In the genomic region with DNA sequence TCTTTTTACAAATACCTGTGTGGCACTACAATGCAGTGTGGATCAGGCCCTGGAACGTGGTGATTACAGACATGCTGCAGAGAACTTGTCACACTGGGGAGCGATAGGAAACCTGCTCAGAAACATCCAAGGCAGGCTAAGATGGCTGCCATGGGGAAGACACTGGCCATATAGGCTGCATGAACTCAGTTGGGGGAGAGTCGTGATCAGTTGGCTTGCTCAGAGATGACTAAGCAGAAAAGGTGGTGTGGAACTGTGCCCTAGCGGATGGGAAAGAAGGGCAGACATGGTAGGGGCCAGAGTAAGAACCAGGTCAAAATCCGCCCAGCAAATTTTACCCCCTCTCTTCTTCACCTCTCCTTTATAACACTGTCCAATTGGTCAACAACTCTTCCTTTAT, we compare ENCODE assay signal across 2 cellular contexts.
TF ChIP-seq lines count a peak whose summit lies in the region.

No MANE protein-coding gene starts in this region.

TF ChIP-seq in A549, 52 proteins besides CTCF, POLR2A, EP300 and RAD21:
- TF ChIP-seq SREBF2 (IDR thresholded peaks at IDR 0.05) (no peak), HDAC2 (IDR thresholded peaks at IDR 0.05) (no peak), NFE2L2 (conservative IDR thresholded peaks at IDR 0.05; ENCODE audit: low read length) (no peak), MAFK (IDR thresholded peaks at IDR 0.05; ENCODE audit: partially characterized antibody) (peak; percentile 25), EHMT2 (IDR thresholded peaks at IDR 0.05; ENCODE audit: low read depth) (no peak), RARB (CRISPR knock-in tag; IDR thresholded peaks at IDR 0.05) (no peak)
- TF ChIP-seq, protein P1, sequence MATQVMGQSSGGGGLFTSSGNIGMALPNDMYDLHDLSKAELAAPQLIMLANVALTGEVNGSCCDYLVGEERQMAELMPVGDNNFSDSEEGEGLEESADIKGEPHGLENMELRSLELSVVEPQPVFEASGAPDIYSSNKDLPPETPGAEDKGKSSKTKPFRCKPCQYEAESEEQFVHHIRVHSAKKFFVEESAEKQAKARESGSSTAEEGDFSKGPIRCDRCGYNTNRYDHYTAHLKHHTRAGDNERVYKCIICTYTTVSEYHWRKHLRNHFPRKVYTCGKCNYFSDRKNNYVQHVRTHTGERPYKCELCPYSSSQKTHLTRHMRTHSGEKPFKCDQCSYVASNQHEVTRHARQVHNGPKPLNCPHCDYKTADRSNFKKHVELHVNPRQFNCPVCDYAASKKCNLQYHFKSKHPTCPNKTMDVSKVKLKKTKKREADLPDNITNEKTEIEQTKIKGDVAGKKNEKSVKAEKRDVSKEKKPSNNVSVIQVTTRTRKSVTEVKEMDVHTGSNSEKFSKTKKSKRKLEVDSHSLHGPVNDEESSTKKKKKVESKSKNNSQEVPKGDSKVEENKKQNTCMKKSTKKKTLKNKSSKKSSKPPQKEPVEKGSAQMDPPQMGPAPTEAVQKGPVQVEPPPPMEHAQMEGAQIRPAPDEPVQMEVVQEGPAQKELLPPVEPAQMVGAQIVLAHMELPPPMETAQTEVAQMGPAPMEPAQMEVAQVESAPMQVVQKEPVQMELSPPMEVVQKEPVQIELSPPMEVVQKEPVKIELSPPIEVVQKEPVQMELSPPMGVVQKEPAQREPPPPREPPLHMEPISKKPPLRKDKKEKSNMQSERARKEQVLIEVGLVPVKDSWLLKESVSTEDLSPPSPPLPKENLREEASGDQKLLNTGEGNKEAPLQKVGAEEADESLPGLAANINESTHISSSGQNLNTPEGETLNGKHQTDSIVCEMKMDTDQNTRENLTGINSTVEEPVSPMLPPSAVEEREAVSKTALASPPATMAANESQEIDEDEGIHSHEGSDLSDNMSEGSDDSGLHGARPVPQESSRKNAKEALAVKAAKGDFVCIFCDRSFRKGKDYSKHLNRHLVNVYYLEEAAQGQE (IDR thresholded peaks at IDR 0.05): no peak
- TF ChIP-seq, protein P2, sequence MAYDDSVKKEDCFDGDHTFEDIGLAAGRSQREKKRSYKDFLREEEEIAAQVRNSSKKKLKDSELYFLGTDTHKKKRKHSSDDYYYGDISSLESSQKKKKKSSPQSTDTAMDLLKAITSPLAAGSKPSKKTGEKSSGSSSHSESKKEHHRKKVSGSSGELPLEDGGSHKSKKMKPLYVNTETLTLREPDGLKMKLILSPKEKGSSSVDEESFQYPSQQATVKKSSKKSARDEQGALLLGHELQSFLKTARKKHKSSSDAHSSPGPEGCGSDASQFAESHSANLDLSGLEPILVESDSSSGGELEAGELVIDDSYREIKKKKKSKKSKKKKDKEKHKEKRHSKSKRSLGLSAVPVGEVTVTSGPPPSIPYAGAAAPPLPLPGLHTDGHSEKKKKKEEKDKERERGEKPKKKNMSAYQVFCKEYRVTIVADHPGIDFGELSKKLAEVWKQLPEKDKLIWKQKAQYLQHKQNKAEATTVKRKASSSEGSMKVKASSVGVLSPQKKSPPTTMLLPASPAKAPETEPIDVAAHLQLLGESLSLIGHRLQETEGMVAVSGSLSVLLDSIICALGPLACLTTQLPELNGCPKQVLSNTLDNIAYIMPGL (CRISPR knock-in tag; IDR thresholded peaks at IDR 0.05; ENCODE audit: borderline replicate concordance): no peak
TF ChIP-seq in A549: peak in this region for 1.

TF ChIP-seq in K562, 482 proteins besides CTCF, POLR2A, EP300 and RAD21:
- TF ChIP-seq KAT2B (IDR thresholded peaks at IDR 0.05; ENCODE audit: low read depth, low read length): no peak
- TF ChIP-seq KDM4B (IDR thresholded peaks at IDR 0.05; ENCODE audit: borderline replicate concordance in 2 of 2, low read depth in 1 of 2): no peak
- peak; percentile 8; the same call in 1 of the 2 replicates for TF ChIP-seq MAFK (IDR thresholded peaks at IDR 0.05; ENCODE audit: low read length)
- no peak for TF ChIP-seq CXXC5 (CRISPR knock-in tag; IDR thresholded peaks at IDR 0.05)
- TF ChIP-seq, protein P3, sequence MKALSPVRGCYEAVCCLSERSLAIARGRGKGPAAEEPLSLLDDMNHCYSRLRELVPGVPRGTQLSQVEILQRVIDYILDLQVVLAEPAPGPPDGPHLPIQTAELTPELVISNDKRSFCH (CRISPR knock-in tag; IDR thresholded peaks at IDR 0.05): no peak
- TF ChIP-seq, protein P3 (tag; IDR thresholded peaks at IDR 0.05): no peak
- TF ChIP-seq POLR3A (IDR thresholded peaks at IDR 0.05; ENCODE audit: borderline replicate concordance, extremely low read depth, insufficient read depth, insufficient read length): no peak
- TF ChIP-seq STAT5A (IDR thresholded peaks at IDR 0.05; ENCODE audit: borderline replicate concordance, low read length): no peak
- TF ChIP-seq, protein P4, sequence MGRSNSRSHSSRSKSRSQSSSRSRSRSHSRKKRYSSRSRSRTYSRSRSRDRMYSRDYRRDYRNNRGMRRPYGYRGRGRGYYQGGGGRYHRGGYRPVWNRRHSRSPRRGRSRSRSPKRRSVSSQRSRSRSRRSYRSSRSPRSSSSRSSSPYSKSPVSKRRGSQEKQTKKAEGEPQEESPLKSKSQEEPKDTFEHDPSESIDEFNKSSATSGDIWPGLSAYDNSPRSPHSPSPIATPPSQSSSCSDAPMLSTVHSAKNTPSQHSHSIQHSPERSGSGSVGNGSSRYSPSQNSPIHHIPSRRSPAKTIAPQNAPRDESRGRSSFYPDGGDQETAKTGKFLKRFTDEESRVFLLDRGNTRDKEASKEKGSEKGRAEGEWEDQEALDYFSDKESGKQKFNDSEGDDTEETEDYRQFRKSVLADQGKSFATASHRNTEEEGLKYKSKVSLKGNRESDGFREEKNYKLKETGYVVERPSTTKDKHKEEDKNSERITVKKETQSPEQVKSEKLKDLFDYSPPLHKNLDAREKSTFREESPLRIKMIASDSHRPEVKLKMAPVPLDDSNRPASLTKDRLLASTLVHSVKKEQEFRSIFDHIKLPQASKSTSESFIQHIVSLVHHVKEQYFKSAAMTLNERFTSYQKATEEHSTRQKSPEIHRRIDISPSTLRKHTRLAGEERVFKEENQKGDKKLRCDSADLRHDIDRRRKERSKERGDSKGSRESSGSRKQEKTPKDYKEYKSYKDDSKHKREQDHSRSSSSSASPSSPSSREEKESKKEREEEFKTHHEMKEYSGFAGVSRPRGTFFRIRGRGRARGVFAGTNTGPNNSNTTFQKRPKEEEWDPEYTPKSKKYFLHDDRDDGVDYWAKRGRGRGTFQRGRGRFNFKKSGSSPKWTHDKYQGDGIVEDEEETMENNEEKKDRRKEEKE (IDR thresholded peaks at IDR 0.05; ENCODE audit: borderline replicate concordance in 1 of 2, control insufficient read depth in 1 of 2, low read depth in 2 of 2, low read length in 1 of 2): no peak
- TF ChIP-seq MAFG (tag; conservative IDR thresholded peaks at IDR 0.05): peak; percentile 71
- no peak for TF ChIP-seq RBM17 (IDR thresholded peaks at IDR 0.05; ENCODE audit: borderline replicate concordance, low read depth, low read length)
- TF ChIP-seq ZNF324 (CRISPR knock-in tag; IDR thresholded peaks at IDR 0.05): no peak
- no peak for TF ChIP-seq TOE1 (IDR thresholded peaks at IDR 0.05; ENCODE audit: borderline replicate concordance)
- TF ChIP-seq TOE1 (CRISPR knock-in tag; IDR thresholded peaks at IDR 0.05; ENCODE audit: borderline replicate concordance, low read depth): no peak
- peak; percentile 66 for TF ChIP-seq NFE2 (IDR thresholded peaks at IDR 0.05; ENCODE audit: low read depth)
- TF ChIP-seq MAFF (IDR thresholded peaks at IDR 0.05; ENCODE audit: low read length): peak; percentile 48; the same call in 1 of the 2 replicates
- TF ChIP-seq YY1 (IDR thresholded peaks at IDR 0.05; ENCODE audit: borderline replicate concordance in 1 of 3, control insufficient read depth in 1 of 3, extremely low read depth in 1 of 3, insufficient read depth in 3 of 3, insufficient read length in 1 of 3, insufficient replicate concordance in 2 of 3, low read depth in 1 of 3, low read length in 2 of 3): peak; percentile 14 to 71 (median 17)
- TF ChIP-seq SETDB1 (IDR thresholded peaks at IDR 0.05; ENCODE audit: low read length): no peak
- TF ChIP-seq NEUROD1 (IDR thresholded peaks at IDR 0.05; ENCODE audit: borderline replicate concordance, low read depth, low read length, partially characterized antibody): no peak
- peak; percentile 49; the same call in 1 of the 2 replicates for TF ChIP-seq ZNF316 (IDR thresholded peaks at IDR 0.05)
- TF ChIP-seq SP2 (IDR thresholded peaks at IDR 0.05; ENCODE audit: extremely low read depth, low read depth, low read length, poor library complexity, severe bottlenecking): no peak
- TF ChIP-seq CBX2 (IDR thresholded peaks at IDR 0.05; ENCODE audit: insufficient read depth, low read length, poor library complexity, severe bottlenecking): no peak
- 0 out of 2 replicates have a peak, but pooled peaks have one; percentile 25 for TF ChIP-seq NFE2L1 (tag; IDR thresholded peaks at IDR 0.05; ENCODE audit: borderline replicate concordance, low read depth)
- peak; percentile 59 for TF ChIP-seq C11orf30 (IDR thresholded peaks at IDR 0.05; ENCODE audit: low read depth)
- no peak for TF ChIP-seq NFATC3 (IDR thresholded peaks at IDR 0.05)
- TF ChIP-seq KAT8 (IDR thresholded peaks at IDR 0.05; ENCODE audit: low read depth): no peak
- TF ChIP-seq SREBF2 (CRISPR knock-in tag; IDR thresholded peaks at IDR 0.05): no peak
